Comparison of ENCODE assay signal across 11 cellular contexts in genomic region chrX:18272222-18272621, GRCh38. TPM values are rescaled to one million over a fixed set of nuclear protein-coding genes. Genes with fewer than 3 reads are reported as not detected.
"Had no signal": no experiment of that assay in that cellular context is flagged by ENCODE, and none has a peak within 500 bp of the region (broad histone marks: within the 10 kb centered on the region; RNA-seq: fewer than 3 reads in every experiment).

No MANE protein-coding gene starts in this region.

- H3K9me3 ChIP-seq: HAP-1 had no signal

- FAIRE-seq: HepG2 had no signal

- H3K27ac Mint-ChIP-seq: HFFc6, IgD-negative memory B cell had no signal

- H3K4me3 Mint-ChIP-seq: HFFc6, IgD-negative memory B cell had no signal

- H3K4me1 ChIP-seq: HAP-1 had no signal

- ATAC-seq: HCT116, HepG2 had no signal

- H2AFZ ChIP-seq: GM23248 had no signal

- DNase-seq: GM23248, GOT3, H7, HFFc6 had no signal

- H3K36me3 ChIP-seq: HAP-1 had no signal

- H3K27ac ChIP-seq: GM23248, HL-60 had no signal

- H3K9ac ChIP-seq: GM23248 had no signal

- H3K9me3 Mint-ChIP-seq: HFFc6 had no signal

- H3K4me3 ChIP-seq: GM23248, HAP-1 had no signal

- H3K4me1 Mint-ChIP-seq: IgD-negative memory B cell had no signal

RNA-seq across cellular contexts. Expression of gene BEND2, which starts 51.5 kb away (rescaled TPM):
- total RNA-seq: GM23248, H4, H7, HepG2, HFFc6, HT1080 had no signal
- polyA plus RNA-seq: GM23248, HepG2 had no signal
